ENCODE assay signal across 8 cellular contexts in the genomic region with DNA sequence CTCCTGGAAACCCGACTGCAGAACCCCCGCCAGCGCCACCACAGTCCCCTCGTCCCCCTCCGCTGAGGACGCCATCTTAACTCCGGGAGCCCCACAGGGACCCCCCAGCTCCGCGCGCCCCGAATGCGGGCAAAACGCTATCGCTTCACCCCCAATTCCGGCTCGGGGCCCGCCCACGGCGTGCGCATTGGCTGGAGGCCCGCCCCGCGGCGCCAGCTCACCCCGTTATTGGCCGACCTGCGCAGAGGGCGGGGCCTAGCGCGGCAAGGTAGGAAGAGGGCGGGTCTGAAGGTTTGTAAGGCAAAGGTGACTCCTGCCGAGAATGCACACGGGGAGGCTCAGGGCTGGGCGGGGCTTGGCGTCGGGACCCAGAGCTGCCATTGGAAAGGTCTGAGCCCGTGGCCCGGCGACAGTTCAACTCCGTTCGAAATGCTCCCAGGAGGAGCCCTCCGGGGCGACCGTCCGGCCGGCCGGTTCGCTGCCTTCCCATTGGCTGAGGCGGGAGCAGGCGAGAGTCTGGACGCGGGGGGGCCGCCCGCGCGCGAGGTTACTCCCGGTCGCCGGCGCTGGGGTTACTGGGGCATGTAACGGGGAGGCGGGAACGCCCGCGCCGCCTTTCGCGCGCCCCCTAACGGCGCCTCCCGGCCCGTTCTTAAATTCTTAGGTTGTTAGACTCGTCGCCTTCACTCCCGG. TPM values are rescaled to one million over a fixed set of nuclear protein-coding genes. Genes with fewer than 3 reads are reported as not detected.
DNase-seq lines count a peak whose midpoint lies in the region; ATAC-seq, FAIRE-seq and TF ChIP-seq lines count a peak whose summit lies in the region.

A gene with protein sequence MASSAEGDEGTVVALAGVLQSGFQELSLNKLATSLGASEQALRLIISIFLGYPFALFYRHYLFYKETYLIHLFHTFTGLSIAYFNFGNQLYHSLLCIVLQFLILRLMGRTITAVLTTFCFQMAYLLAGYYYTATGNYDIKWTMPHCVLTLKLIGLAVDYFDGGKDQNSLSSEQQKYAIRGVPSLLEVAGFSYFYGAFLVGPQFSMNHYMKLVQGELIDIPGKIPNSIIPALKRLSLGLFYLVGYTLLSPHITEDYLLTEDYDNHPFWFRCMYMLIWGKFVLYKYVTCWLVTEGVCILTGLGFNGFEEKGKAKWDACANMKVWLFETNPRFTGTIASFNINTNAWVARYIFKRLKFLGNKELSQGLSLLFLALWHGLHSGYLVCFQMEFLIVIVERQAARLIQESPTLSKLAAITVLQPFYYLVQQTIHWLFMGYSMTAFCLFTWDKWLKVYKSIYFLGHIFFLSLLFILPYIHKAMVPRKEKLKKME (minus strand): TSS at position 127 of the 693 bp plus-strand sequence. CDS start 52 bp downstream, at position 75.

- H3K27me3 ChIP-seq in OCI-LY1 (ENCODE audit: insufficient read depth, low read length) = no peaks in the 10 kb centered on the region

- peak within 1 kb of the TSS; percentile 85 for H3K27ac Mint-ChIP-seq in mesothelial cell of epicardium

- peak; percentile 77 for TF ChIP-seq CTCF in OCI-LY1 (IDR thresholded peaks at IDR 0.05; ENCODE audit: low read length)
- peak; percentile 74 for TF ChIP-seq CTCF in mesothelial cell of epicardium (IDR thresholded peaks at IDR 0.05; ENCODE audit: unreplicated experiment)

- H3K27ac ChIP-seq in OCI-LY1 (ENCODE audit: low read depth, low read length, poor library complexity, severe bottlenecking) = peak within 1 kb of the TSS; percentile 82

- peak within 1 kb of the TSS; percentile 72 for H3K4me3 ChIP-seq in OCI-LY1 (ENCODE audit: low read depth, low read length, poor library complexity, severe bottlenecking)

- H3K9me2 ChIP-seq in OCI-LY1 (ENCODE audit: low read depth, low read length) = no peaks in the 10 kb centered on the region

- H4K20me1 ChIP-seq in OCI-LY1 (ENCODE audit: insufficient read depth, low read length) = no peaks in the 10 kb centered on the region

- no peaks in the 10 kb centered on the region for H3K36me3 Mint-ChIP-seq in mesothelial cell of epicardium

- H3K9me3 ChIP-seq in OCI-LY1 (ENCODE audit: low read length) = no peaks in the 10 kb centered on the region

- H3K9ac ChIP-seq in OCI-LY1 (ENCODE audit: low read length) = peak within 1 kb of the TSS; percentile 82

- H3K4me1 ChIP-seq in OCI-LY1 (ENCODE audit: insufficient read depth, low read length, severe bottlenecking) = peaks cover 27% of the 10 kb centered on the region

- ATAC-seq in GM21515 (IDR thresholded peaks at IDR 0.05; ENCODE audit: unreplicated experiment) = peak; percentile 94

- DNase-seq in DMS 273 treated with DMSO at 0.1 percent for 48 hours (lab: John Stamatoyannopoulos, UW) (peak; percentile 83), HuH-7 (ENCODE audit: low spot score) (peak; percentile 90), mesothelial cell of epicardium (ENCODE audit: low spot score in 2 of 2, unreplicated experiment in 2 of 2) (peak; percentile 91 to 98)
- peak; percentile 97 for DNase-seq in activated CD8-positive, alpha-beta memory T cell treated with anti-CD3 and anti-CD28 coated beads, Interleukin-2, amount 50 U/mL, for 4 hours
- peak; percentile 95 to 97 for DNase-seq in stimulated activated CD8-positive, alpha-beta memory T cell treated with anti-CD3 and anti-CD28 coated beads, Interleukin-15, amount 100 ng/mL, for 48 hours (ENCODE audit: low read depth in 2 of 2)

- H3K79me2 ChIP-seq in OCI-LY1 (ENCODE audit: insufficient read depth, low read length) = peaks cover 7% of the 10 kb centered on the region

- peaks cover 26% of the 10 kb centered on the region for H3K4me1 Mint-ChIP-seq in mesothelial cell of epicardium

- no peaks in the 10 kb centered on the region for H3K36me3 ChIP-seq in OCI-LY1 (ENCODE audit: insufficient read depth, low read length)

- H3F3A ChIP-seq in OCI-LY1 (ENCODE audit: insufficient read depth, low read length) = no peaks in the 10 kb centered on the region

- H3K4me3 Mint-ChIP-seq in mesothelial cell of epicardium = peak within 1 kb of the TSS; percentile 87

- H3K4me2 ChIP-seq in OCI-LY1 (ENCODE audit: low read length) = peak within 1 kb of the TSS; percentile 74

- H3K27me3 Mint-ChIP-seq in mesothelial cell of epicardium (ENCODE audit: low read depth) = no peaks in the 10 kb centered on the region

- FAIRE-seq in endometrium (lab: Jason Lieb, UNC) = peak; percentile 53

- no peaks in the 10 kb centered on the region for H3K9me3 Mint-ChIP-seq in mesothelial cell of epicardium

- H2AFZ ChIP-seq in OCI-LY1 (ENCODE audit: low read length) = no peak within 1 kb of the TSS

RNA-seq across cellular contexts. Expression of the gene that starts here (rescaled TPM):
- total RNA-seq in mesothelial cell of epicardium = 44.6 to 45.9 TPM (median 45.1 TPM) in 3 replicates

Comparison
In these comparisons a context has a peak if more than half of its experiments do, and no peak if none do; other contexts are left out.
1. Peak in every context shown above with its lines: DNase-seq, ATAC-seq, H3K4me3 ChIP-seq and H3K27ac ChIP-seq.